ENCODE assay signal across 18 cellular contexts in genomic region chr13:27631156-27631555, GRCh38.
"Had no signal": no experiment of that assay in that cellular context is flagged by ENCODE, and none has a peak within 500 bp of the region (broad histone marks: within the 10 kb centered on the region; RNA-seq: fewer than 3 reads in every experiment).

No MANE protein-coding gene starts in this region.

- ATAC-seq: foreskin keratinocyte; heart right ventricle; left cardiac atrium; mucosa of descending colon; naive thymus-derived CD8-positive, alpha-beta T cell; stimulated activated memory B cell treated with anti-CD40 and anti-IgM and Interleukin-4, amounts not matched to agents 10 μg/mL and 1 μg/mL and 100 μg/mL, for 72 hours had no signal

- H3K27me3 ChIP-seq: foreskin keratinocyte, heart right ventricle, neutrophil, tibial nerve, uterus had no signal

- H3K27ac ChIP-seq: foreskin keratinocyte, heart right ventricle, neutrophil, parathyroid adenoma, tibial nerve, uterus had no signal

- DNase-seq: activated CD4-positive, alpha-beta T cell treated with anti-CD3 and anti-CD28 coated beads, Interleukin-2, amount 10 ng/mL, durations not matched to agents 7 days and 5 days; activated naive CD4-positive, alpha-beta T cell treated with anti-CD3 and anti-CD28 coated beads, Interleukin-2, amount 10 ng/mL, durations not matched to agents 7 days and 5 days; amniotic stem cell; effector CD8-positive, alpha-beta T cell; heart right ventricle; left cardiac atrium; mucosa of descending colon; naive thymus-derived CD8-positive, alpha-beta T cell; retina; SW 1271; uterus had no signal

- H3K36me3 ChIP-seq: uterus had no signal

- H3K4me3 ChIP-seq: heart right ventricle, mucosa of descending colon, tibial nerve, uterus had no signal

- H3K9me3 Mint-ChIP-seq: activated CD4-positive, alpha-beta T cell treated with anti-CD3 and anti-CD28 coated beads, Interleukin-2, amount 10 ng/mL, durations not matched to agents 7 days and 5 days; activated naive CD4-positive, alpha-beta T cell treated with anti-CD3 and anti-CD28 coated beads, Interleukin-2, amount 10 ng/mL, durations not matched to agents 7 days and 5 days; brain; central memory CD8-positive, alpha-beta T cell; naive thymus-derived CD8-positive, alpha-beta T cell; stimulated activated memory B cell treated with anti-CD40 and anti-IgM and Interleukin-4, amounts not matched to agents 10 μg/mL and 1 μg/mL and 100 μg/mL, for 72 hours had no signal

- H3K27ac Mint-ChIP-seq: activated CD4-positive, alpha-beta T cell treated with anti-CD3 and anti-CD28 coated beads, Interleukin-2, amount 10 ng/mL, durations not matched to agents 7 days and 5 days; activated naive CD4-positive, alpha-beta T cell treated with anti-CD3 and anti-CD28 coated beads, Interleukin-2, amount 10 ng/mL, durations not matched to agents 7 days and 5 days; stimulated activated memory B cell treated with anti-CD40 and anti-IgM and Interleukin-4, amounts not matched to agents 10 μg/mL and 1 μg/mL and 100 μg/mL, for 72 hours had no signal

- H3K9me3 ChIP-seq: heart right ventricle, mucosa of descending colon, neutrophil, tibial nerve, uterus had no signal

- H3K4me3 Mint-ChIP-seq: activated CD4-positive, alpha-beta T cell treated with anti-CD3 and anti-CD28 coated beads, Interleukin-2, amount 10 ng/mL, durations not matched to agents 7 days and 5 days; activated naive CD4-positive, alpha-beta T cell treated with anti-CD3 and anti-CD28 coated beads, Interleukin-2, amount 10 ng/mL, durations not matched to agents 7 days and 5 days; central memory CD8-positive, alpha-beta T cell; naive thymus-derived CD8-positive, alpha-beta T cell; stimulated activated memory B cell treated with anti-CD40 and anti-IgM and Interleukin-4, amounts not matched to agents 10 μg/mL and 1 μg/mL and 100 μg/mL, for 72 hours had no signal

- H3K4me1 ChIP-seq: parathyroid adenoma, uterus had no signal

- H3K27me3 Mint-ChIP-seq: activated CD4-positive, alpha-beta T cell treated with anti-CD3 and anti-CD28 coated beads, Interleukin-2, amount 10 ng/mL, durations not matched to agents 7 days and 5 days; activated naive CD4-positive, alpha-beta T cell treated with anti-CD3 and anti-CD28 coated beads, Interleukin-2, amount 10 ng/mL, durations not matched to agents 7 days and 5 days; brain; central memory CD8-positive, alpha-beta T cell; naive thymus-derived CD8-positive, alpha-beta T cell; stimulated activated memory B cell treated with anti-CD40 and anti-IgM and Interleukin-4, amounts not matched to agents 10 μg/mL and 1 μg/mL and 100 μg/mL, for 72 hours had no signal
